Comparison of ENCODE assay signal across 27 cellular contexts in the genomic region with DNA sequence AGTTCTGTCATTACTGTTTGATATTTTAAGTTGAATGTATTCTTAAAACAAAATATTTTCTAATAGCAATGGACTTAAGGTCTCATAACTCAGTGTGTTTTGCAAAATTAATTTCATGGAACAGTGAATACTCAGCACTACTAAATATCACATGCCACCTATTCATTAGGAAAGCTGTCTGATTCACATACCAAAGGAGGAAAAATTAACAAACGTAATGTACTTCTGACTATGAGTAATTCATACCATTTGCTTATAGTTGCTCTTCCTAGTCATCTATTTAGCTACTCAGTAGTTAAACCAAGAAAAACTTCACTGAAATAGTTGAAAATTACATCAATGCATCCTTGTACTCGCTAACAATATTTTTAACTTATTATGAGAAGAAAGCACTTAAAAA. TPM values are rescaled to one million over a fixed set of nuclear protein-coding genes. Genes with fewer than 3 reads are reported as not detected.
DNase-seq lines count a peak whose midpoint lies in the region; ATAC-seq, FAIRE-seq and TF ChIP-seq lines count a peak whose summit lies in the region.
"Had no signal": no experiment of that assay in that cellular context is flagged by ENCODE, and none has a peak within 500 bp of the region (broad histone marks: within the 10 kb centered on the region; RNA-seq: fewer than 3 reads in every experiment).

No MANE protein-coding gene starts in this region.

- no peak for DNase-seq in A549 (ENCODE audit: low read depth in 1 of 2, low spot score in 1 of 2)
- DNase-seq in GM23248 = peak; percentile 48
- no peak for DNase-seq in adipocyte (ENCODE audit: low read depth)
- peak; percentile 62 for DNase-seq in foreskin melanocyte
- no peak for DNase-seq in stimulated activated CD4-positive, alpha-beta T cell treated with anti-CD3 and anti-CD28 coated beads, Interleukin-4, amount 100 ng/mL, for 24 hours
- no peak for DNase-seq in type B pancreatic cell (ENCODE audit: extremely low spot score, unreplicated experiment)
- DNase-seq: activated effector memory CD4-positive, alpha-beta T cell treated with Interleukin-2 at 50 U/mL for 16 hours; activated T-cell treated with anti-CD3 and anti-CD28 coated beads for 4 hours; DND-41; GOT3; head of caudate nucleus; kidney; NCI-H2081; NCI-H774; nephron progenitor cell; pancreas; SK-N-SH; stimulated activated CD4-positive, alpha-beta T cell treated with anti-CD3 and anti-CD28 coated beads, Interleukin-1b, Interleukin-23, amount 100 ng/mL, for 48 hours; tibial artery had no signal

- peaks cover 22% of the 10 kb centered on the region for H3K79me2 ChIP-seq in GM23248 (ENCODE audit: insufficient read depth)

- H3K9me3 ChIP-seq in A549 (peaks cover 4% of the 10 kb centered on the region; the same call in 1 of the 3 replicates), GM23248 (ENCODE audit: low read depth) (no peaks in the 10 kb centered on the region), adipocyte (ENCODE audit: control insufficient read depth, low read length) (peaks cover 3% of the 10 kb centered on the region)
- H3K9me3 ChIP-seq: pancreas, right atrium auricular region, tibial artery had no signal

- H3K27ac ChIP-seq in A549 (no peak overlapping the region), GM23248 (peak overlapping the region; percentile 34)
- H3K27ac ChIP-seq: pancreas, right atrium auricular region, tibial artery had no signal

- no peak for TF ChIP-seq POLR2A in A549 (IDR thresholded peaks at IDR 0.05; ENCODE audit: low read length)

- in situ Hi-C loops in GM23248 (cut with MboI) = no loop called here

- H3K36me3 ChIP-seq in GM23248 (ENCODE audit: low read depth) (peaks cover 10% of the 10 kb centered on the region; the same call in 1 of the 2 replicates), adipocyte (ENCODE audit: control insufficient read depth, insufficient read depth, low read length, severe bottlenecking) (peaks cover 33% of the 10 kb centered on the region)

- TF ChIP-seq CTCF in A549 (IDR thresholded peaks at IDR 0.05) (no peak), type B pancreatic cell (conservative IDR thresholded peaks at IDR 0.05) (no peak)

- FAIRE-seq in A549 (lab: Jason Lieb, UNC) = peak; percentile 49
- FAIRE-seq: endometrium had no signal

- no peaks in the 10 kb centered on the region for H3K9me3 Mint-ChIP-seq in type B pancreatic cell
- H3K9me3 Mint-ChIP-seq: central memory CD8-positive, alpha-beta T cell had no signal

- POLR2A ChIA-PET in A549 (lab: Yijun Ruan, JAX) = no interaction called here

- H3K9ac ChIP-seq in GM23248 (no peak overlapping the region), adipocyte (ENCODE audit: low read length) (peak overlapping the region; percentile 4)
- H3K9ac ChIP-seq: SK-N-SH had no signal

- TF ChIP-seq RAD21 in A549 (conservative IDR thresholded peaks at IDR 0.05 in 1 of 2, IDR thresholded peaks at IDR 0.05 in 1 of 2) = no peak

- H2AFZ ChIP-seq in GM23248 = no peak overlapping the region

- no peaks in the 10 kb centered on the region for H3K9me2 ChIP-seq in GM23248 (ENCODE audit: insufficient read depth)
- H3K9me2 ChIP-seq: SK-N-SH had no signal

- peaks cover 18% of the 10 kb centered on the region for H3K4me1 ChIP-seq in A549
- H3K4me1 ChIP-seq in GM23248 (ENCODE audit: insufficient read depth) = peaks cover 16% of the 10 kb centered on the region
- H3K4me1 ChIP-seq in adipocyte (ENCODE audit: control insufficient read depth, insufficient read depth, low read length) = peaks cover 5% of the 10 kb centered on the region

- no peak overlapping the region for H3K4me2 ChIP-seq in A549
- H3K4me2 ChIP-seq in GM23248 (ENCODE audit: unreplicated experiment) = peak overlapping the region; percentile 29
- H3K4me2 ChIP-seq: SK-N-SH, smooth muscle cell had no signal

- no peak overlapping the region for H3K27ac Mint-ChIP-seq in type B pancreatic cell
- H3K27ac Mint-ChIP-seq: activated naive CD8-positive, alpha-beta T cell; nephron progenitor cell had no signal

- no peaks in the 10 kb centered on the region for H4K20me1 ChIP-seq in GM23248 (ENCODE audit: insufficient read depth)

- no peak for TF ChIP-seq EP300 in A549 (IDR thresholded peaks at IDR 0.05)

- H3K27me3 ChIP-seq in GM23248 (replicated peaks; ENCODE audit: insufficient read depth) (no peaks in the 10 kb centered on the region), adipocyte (replicated peaks; ENCODE audit: control insufficient read depth, insufficient read depth, low read length) (no peaks in the 10 kb centered on the region)
- H3K27me3 ChIP-seq: pancreas, right atrium auricular region, tibial artery had no signal

- peaks cover 19% of the 10 kb centered on the region; the same call in 1 of the 2 replicates for H3F3A ChIP-seq in GM23248 (ENCODE audit: insufficient read depth)

- no peak overlapping the region for H3K4me3 Mint-ChIP-seq in type B pancreatic cell
- H3K4me3 Mint-ChIP-seq: activated naive CD8-positive, alpha-beta T cell; central memory CD8-positive, alpha-beta T cell; nephron progenitor cell had no signal

- CTCF ChIA-PET in A549 (lab: Yijun Ruan, JAX) = interaction anchor here (0.9 to 3.0 kb wide), 11 partner anchors 8 to 112 kb away, joined by 3 to 29 read pairs (median 7); partner anchors contain the start of gene TP53BP2

- peaks cover 45% of the 10 kb centered on the region for H3K36me3 Mint-ChIP-seq in type B pancreatic cell

- 74% methylated on average over 2 of the region's 2 CpGs for WGBS in A549 (ENCODE audit: missing lambda C conversion rate)
- 41 to 47% methylated on average over 2 of the region's 2 CpGs for WGBS in GM23248 (ENCODE audit: low coverage in 1 of 2, low lambda C conversion rate in 2 of 2, missing lambda C conversion rate in 2 of 2), 2 experiments

- peaks cover 7% of the 10 kb centered on the region for H3K4me1 Mint-ChIP-seq in type B pancreatic cell (ENCODE audit: unreplicated experiment)

- ATAC-seq in A549 = no peak
- no peak for ATAC-seq in GM21737 (IDR thresholded peaks at IDR 0.05; ENCODE audit: unreplicated experiment)
- no peak for ATAC-seq in HG03159 (IDR thresholded peaks at IDR 0.05; ENCODE audit: unreplicated experiment)
- ATAC-seq: pancreas had no signal

- no peak overlapping the region for H3K4me3 ChIP-seq in A549
- no peak overlapping the region for H3K4me3 ChIP-seq in GM23248
- H3K4me3 ChIP-seq in adipocyte (ENCODE audit: low read length) = no peak overlapping the region
- H3K4me3 ChIP-seq: lung, pancreas, right atrium auricular region, smooth muscle cell, tibial artery had no signal

- no peaks in the 10 kb centered on the region for H3K27me3 Mint-ChIP-seq in type B pancreatic cell
- H3K27me3 Mint-ChIP-seq: activated naive CD8-positive, alpha-beta T cell; central memory CD8-positive, alpha-beta T cell had no signal

TF ChIP-seq in A549, 52 proteins besides CTCF, POLR2A, EP300 and RAD21 (continues in another document):
- TF ChIP-seq KDM1A (IDR thresholded peaks at IDR 0.05; ENCODE audit: low read depth) (no peak), HOXB13 (CRISPR knock-in tag; IDR thresholded peaks at IDR 0.05; ENCODE audit: low read depth) (no peak), ELK1 (IDR thresholded peaks at IDR 0.05; ENCODE audit: low read depth, low read length) (no peak), ZSCAN20 (CRISPR knock-in tag; IDR thresholded peaks at IDR 0.05) (no peak), FOXS1 (CRISPR knock-in tag; IDR thresholded peaks at IDR 0.05) (no peak), MAX (IDR thresholded peaks at IDR 0.05) (no peak), CHD2 (IDR thresholded peaks at IDR 0.05; ENCODE audit: low read length, partially characterized antibody) (no peak), HEYL (CRISPR knock-in tag; IDR thresholded peaks at IDR 0.05) (no peak), SREBF2 (IDR thresholded peaks at IDR 0.05) (no peak), KDM5A (IDR thresholded peaks at IDR 0.05) (no peak), ZNF302 (CRISPR knock-in tag; IDR thresholded peaks at IDR 0.05) (no peak), ESRRA (IDR thresholded peaks at IDR 0.05; ENCODE audit: borderline replicate concordance, low read length) (no peak), MYC (IDR thresholded peaks at IDR 0.05; ENCODE audit: borderline replicate concordance, low read length) (no peak), EHF (CRISPR knock-in tag; IDR thresholded peaks at IDR 0.05) (no peak), PHF8 (IDR thresholded peaks at IDR 0.05; ENCODE audit: borderline replicate concordance, low read depth) (no peak), HDAC2 (IDR thresholded peaks at IDR 0.05) (no peak), RCOR1 (IDR thresholded peaks at IDR 0.05; ENCODE audit: low read depth, low read length) (no peak)
- TF ChIP-seq, protein P1, sequence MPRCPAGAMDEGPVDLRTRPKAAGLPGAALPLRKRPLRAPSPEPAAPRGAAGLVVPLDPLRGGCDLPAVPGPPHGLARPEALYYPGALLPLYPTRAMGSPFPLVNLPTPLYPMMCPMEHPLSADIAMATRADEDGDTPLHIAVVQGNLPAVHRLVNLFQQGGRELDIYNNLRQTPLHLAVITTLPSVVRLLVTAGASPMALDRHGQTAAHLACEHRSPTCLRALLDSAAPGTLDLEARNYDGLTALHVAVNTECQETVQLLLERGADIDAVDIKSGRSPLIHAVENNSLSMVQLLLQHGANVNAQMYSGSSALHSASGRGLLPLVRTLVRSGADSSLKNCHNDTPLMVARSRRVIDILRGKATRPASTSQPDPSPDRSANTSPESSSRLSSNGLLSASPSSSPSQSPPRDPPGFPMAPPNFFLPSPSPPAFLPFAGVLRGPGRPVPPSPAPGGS (IDR thresholded peaks at IDR 0.05) = no peak

RNA-seq across cellular contexts. Expression of gene TP53BP2, which starts 35.2 kb away (rescaled TPM):
- polyA plus RNA-seq in A549 (2011; rRNA removed) (33.0 and 33.5 TPM in 2 replicates), A549 (2017; fragmentation: RNase III; extraction: RNeasy Plus Mini Kit Qiagen cat#74134 plus additional on column Dnase treatment) (14.0 to 14.4 TPM (median 14.3 TPM) in 3 replicates), GM23248 (2016; fragmentation: Nextera tagmentation; extraction: Ambion mirVana) (8.3 and 9.2 TPM in 2 replicates)
- polyA plus RNA-seq in A549 (2012; cell fraction: cytosol; rRNA removed) = 8.6 and 10.6 TPM in 2 replicates
- polyA plus RNA-seq in A549 (2012; cell fraction: nucleus; rRNA removed) = 9.4 and 12.5 TPM in 2 replicates
- 61.5 and 62.0 TPM in 2 replicates for polyA minus RNA-seq in A549 (2011; rRNA and poly(A)+ RNA removed)
- 16.9 and 18.2 TPM in 2 replicates for total RNA-seq in GM23248 (2014; rRNA removed; shearing (Covaris generic))
- 51.3 and 67.2 TPM in 2 replicates for total RNA-seq in type B pancreatic cell (ENCODE audit: low replicate concordance)

Comparison
In these comparisons a context has a peak if more than half of its experiments do, and no peak if none do; other contexts are left out.
1. DNase-seq: peak in GM23248 (single experiment) and foreskin melanocyte (single experiment); none in A549 (0 of 2), adipocyte (single experiment), stimulated activated CD4-positive, alpha-beta T cell treated with anti-CD3 and anti-CD28 coated beads, Interleukin-4, amount 100 ng/mL, for 24 hours (single experiment) and type B pancreatic cell (single experiment).